Comparison of ENCODE assay signal across 15 cellular contexts in the genomic region with DNA sequence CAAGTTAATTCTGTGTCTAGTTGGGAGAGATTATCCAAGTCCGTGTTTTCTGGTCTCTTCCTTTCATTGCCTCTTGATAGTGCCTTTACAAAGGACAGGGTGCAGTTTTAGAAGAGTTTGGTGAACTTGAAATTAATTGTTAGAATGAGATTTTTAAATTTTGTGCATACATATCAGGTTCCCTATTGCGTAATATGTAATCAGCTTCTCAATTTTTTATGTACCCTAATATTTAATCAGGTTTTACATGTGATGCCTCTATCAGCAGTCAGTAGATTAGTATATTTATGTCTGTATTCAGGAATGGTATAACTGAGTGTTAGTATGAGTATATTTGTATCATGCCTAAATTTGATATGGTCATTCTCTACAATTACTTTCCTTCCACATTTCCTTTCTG.
"Had no signal": no experiment of that assay in that cellular context is flagged by ENCODE, and none has a peak within 500 bp of the region (broad histone marks: within the 10 kb centered on the region; RNA-seq: fewer than 3 reads in every experiment).

No MANE protein-coding gene starts in this region.

- DNase-seq: activated CD4-positive, alpha-beta T cell treated with anti-CD3 and anti-CD28 coated beads for 48 hours; activated CD8-positive, alpha-beta memory T cell treated with anti-CD3 and anti-CD28 coated beads, Interleukin-2, amount 50 U/mL, for 4 hours; activated CD8-positive, alpha-beta T cell treated with anti-CD3 and anti-CD28 coated beads, Interleukin-2, amount 10 ng/mL, durations not matched to agents 7 days and 5 days; activated naive CD4-positive, alpha-beta T cell treated with Interleukin-2 at 50 U/mL for 16 hours; adrenal gland; dorsolateral prefrontal cortex; endodermal cell; left colon; lower lobe of right lung; midbrain; pancreas; thyroid gland had no signal

- H3K27ac ChIP-seq: adrenal gland, dorsolateral prefrontal cortex, gastroesophageal sphincter, lower lobe of right lung, pancreas, thyroid gland had no signal

- H3K4me3 ChIP-seq: adrenal gland, dorsolateral prefrontal cortex, gastroesophageal sphincter, lower lobe of right lung, pancreas, thyroid gland had no signal

- H3K4me3 Mint-ChIP-seq: activated CD8-positive, alpha-beta T cell treated with anti-CD3 and anti-CD28 coated beads, Interleukin-2, amount 10 ng/mL, durations not matched to agents 7 days and 5 days; endodermal cell; stimulated activated effector memory CD8-positive, alpha-beta T cell treated with anti-CD3 and anti-CD28 coated beads, Interleukin-12 subunit alpha, Interleukin-12 subunit beta, amount 100 ng/mL, for 72 hours; WTC11 had no signal

- ATAC-seq: activated CD8-positive, alpha-beta T cell treated with anti-CD3 and anti-CD28 coated beads, Interleukin-2, amount 10 ng/mL, durations not matched to agents 7 days and 5 days; gastroesophageal sphincter; left colon; lower lobe of right lung; pancreas; stimulated activated effector memory CD8-positive, alpha-beta T cell treated with anti-CD3 and anti-CD28 coated beads, Interleukin-12 subunit alpha, Interleukin-12 subunit beta, amount 100 ng/mL, for 72 hours; WTC11 had no signal

- H3K9me3 ChIP-seq: adrenal gland, gastroesophageal sphincter, lower lobe of right lung, pancreas, thyroid gland had no signal

- H3K9me3 Mint-ChIP-seq: endodermal cell; stimulated activated effector memory CD8-positive, alpha-beta T cell treated with anti-CD3 and anti-CD28 coated beads, Interleukin-12 subunit alpha, Interleukin-12 subunit beta, amount 100 ng/mL, for 72 hours; WTC11 had no signal

- H3K27ac Mint-ChIP-seq: activated CD8-positive, alpha-beta T cell treated with anti-CD3 and anti-CD28 coated beads, Interleukin-2, amount 10 ng/mL, durations not matched to agents 7 days and 5 days; endodermal cell; stimulated activated effector memory CD8-positive, alpha-beta T cell treated with anti-CD3 and anti-CD28 coated beads, Interleukin-12 subunit alpha, Interleukin-12 subunit beta, amount 100 ng/mL, for 72 hours; WTC11 had no signal

- H3K27me3 ChIP-seq: adrenal gland, dorsolateral prefrontal cortex, gastroesophageal sphincter, pancreas, thyroid gland had no signal
